In the genomic region with DNA sequence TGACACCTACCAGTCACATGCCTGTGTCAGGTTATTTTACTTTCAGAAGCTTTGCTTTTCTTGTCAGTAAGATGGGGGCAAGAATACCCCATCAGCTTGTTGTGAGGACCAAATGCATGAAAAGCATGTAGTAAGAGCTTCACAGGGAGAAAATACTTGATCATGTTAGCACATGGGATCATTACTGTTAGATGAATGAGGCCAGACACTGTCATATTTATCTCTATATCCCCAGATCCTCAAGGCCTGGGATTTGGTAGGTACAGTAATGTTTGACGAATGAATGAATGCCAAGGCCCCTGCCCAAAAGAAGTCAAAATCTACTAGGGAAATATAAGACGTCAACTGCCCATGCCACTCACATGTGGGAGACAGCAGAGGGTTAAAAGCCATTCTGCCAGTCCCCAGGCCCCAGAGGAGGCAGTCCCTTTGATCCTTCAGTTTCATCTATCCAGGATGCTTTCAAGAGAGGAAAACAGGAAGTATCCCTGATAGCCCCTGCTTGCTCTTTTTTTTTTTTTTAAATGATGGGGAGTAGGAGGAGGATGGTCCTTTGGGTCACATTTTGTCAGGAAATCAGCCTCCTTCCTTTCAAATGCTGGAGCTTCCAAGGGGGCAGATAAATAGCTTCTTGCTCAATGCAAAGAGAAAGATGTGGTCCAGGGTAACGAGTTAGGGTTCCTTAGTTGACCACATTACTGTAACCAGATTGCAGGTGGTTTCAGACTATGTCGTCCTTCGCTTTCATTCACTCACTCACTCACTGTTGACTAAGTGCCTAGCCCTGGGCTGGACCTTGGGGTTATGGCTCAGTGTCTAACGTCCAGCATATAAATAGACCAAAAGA, we compare ENCODE assay signal across 14 cellular contexts.
DNase-seq lines count a peak whose midpoint lies in the region; ATAC-seq and TF ChIP-seq lines count a peak whose summit lies in the region.
"Had no signal": no experiment of that assay in that cellular context is flagged by ENCODE, and none has a peak within 500 bp of the region (broad histone marks: within the 10 kb centered on the region; RNA-seq: fewer than 3 reads in every experiment).

No MANE protein-coding gene starts in this region.

- no peak overlapping the region for H3K9ac ChIP-seq in HUES48 (ENCODE audit: low read depth, low read length)
- H3K9ac ChIP-seq in adipocyte (ENCODE audit: low read length) = peak overlapping the region; percentile 82

- ATAC-seq in naive thymus-derived CD8-positive, alpha-beta T cell = no peak
- ATAC-seq in GM21447 (IDR thresholded peaks at IDR 0.05; ENCODE audit: unreplicated experiment) = no peak
- ATAC-seq: activated naive CD8-positive, alpha-beta T cell treated with anti-CD3 and anti-CD28 coated beads, Interleukin-2, amount 50 U/mL, for 24 hours; sciatic nerve; T-cell had no signal

- BruUV-seq in A673 (replicated peaks; lab: Mats Ljungman, UMichigan) = no TSS peak

- no peaks in the 10 kb centered on the region for H3K9me3 Mint-ChIP-seq in nephron
- H3K9me3 Mint-ChIP-seq in naive thymus-derived CD8-positive, alpha-beta T cell = no peaks in the 10 kb centered on the region
- H3K9me3 Mint-ChIP-seq: activated CD4-positive, alpha-beta memory T cell treated with anti-CD3 and anti-CD28 coated beads for 36 hours; activated naive CD8-positive, alpha-beta T cell treated with anti-CD3 and anti-CD28 coated beads, Interleukin-2, amount 50 U/mL, for 24 hours; T-cell had no signal

- H3K27ac Mint-ChIP-seq in nephron = peak overlapping the region; percentile 64 to 82 (median 75)
- peak overlapping the region in 3 of 10 donors; percentile 47 to 73 (median 57) for H3K27ac Mint-ChIP-seq in naive thymus-derived CD8-positive, alpha-beta T cell
- H3K27ac Mint-ChIP-seq: activated CD4-positive, alpha-beta memory T cell treated with anti-CD3 and anti-CD28 coated beads for 36 hours; activated naive CD8-positive, alpha-beta T cell treated with anti-CD3 and anti-CD28 coated beads, Interleukin-2, amount 50 U/mL, for 24 hours had no signal

- H3K36me3 Mint-ChIP-seq in nephron (ENCODE audit: low read depth) = no peaks in the 10 kb centered on the region
- H3K36me3 Mint-ChIP-seq in naive thymus-derived CD8-positive, alpha-beta T cell = no peaks in the 10 kb centered on the region
- H3K36me3 Mint-ChIP-seq: activated CD4-positive, alpha-beta memory T cell treated with anti-CD3 and anti-CD28 coated beads for 36 hours; T-cell had no signal

- peaks cover 55% of the 10 kb centered on the region for H3K4me1 Mint-ChIP-seq in nephron
- peaks cover 5 to 41% (median 22%) of the 10 kb centered on the region in 4 donors for H3K4me1 Mint-ChIP-seq in naive thymus-derived CD8-positive, alpha-beta T cell

- no peak overlapping the region for H3K4me3 Mint-ChIP-seq in nephron
- no peak overlapping the region for H3K4me3 Mint-ChIP-seq in naive thymus-derived CD8-positive, alpha-beta T cell
- H3K4me3 Mint-ChIP-seq: activated CD4-positive, alpha-beta memory T cell treated with anti-CD3 and anti-CD28 coated beads for 36 hours; activated naive CD8-positive, alpha-beta T cell treated with anti-CD3 and anti-CD28 coated beads, Interleukin-2, amount 50 U/mL, for 24 hours; T-cell had no signal

- no peak overlapping the region for H3K4me3 ChIP-seq in HUES48 (ENCODE audit: low read depth, low read length)
- no peak overlapping the region for H3K4me3 ChIP-seq in adipocyte (ENCODE audit: low read length)
- no peak overlapping the region for H3K4me3 ChIP-seq in A673 (ENCODE audit: low read depth, low read length, poor library complexity, severe bottlenecking)

- no peak for TF ChIP-seq CTCF in C4-2B (conservative IDR thresholded peaks at IDR 0.05)
- TF ChIP-seq CTCF in nephron (IDR thresholded peaks at IDR 0.05; ENCODE audit: unreplicated experiment in 3 of 3) = no peak
- no peak for TF ChIP-seq CTCF in A673 (conservative IDR thresholded peaks at IDR 0.05; ENCODE audit: low read depth, low read length)

- peaks cover 10% of the 10 kb centered on the region for H3K36me3 ChIP-seq in HUES48 (ENCODE audit: control insufficient read depth, insufficient read depth, low read length)
- no peaks in the 10 kb centered on the region for H3K36me3 ChIP-seq in adipocyte (ENCODE audit: control insufficient read depth, insufficient read depth, low read length, severe bottlenecking)
- no peaks in the 10 kb centered on the region for H3K36me3 ChIP-seq in A673 (ENCODE audit: insufficient read depth, low read length, poor library complexity, severe bottlenecking)

- CTCF ChIA-PET in A673 (lab: Charles Lee) = no interaction called here

- H3K9me3 ChIP-seq in HUES48 (ENCODE audit: control insufficient read depth, insufficient read depth, low read length) = no peaks in the 10 kb centered on the region
- H3K9me3 ChIP-seq in adipocyte (ENCODE audit: control insufficient read depth, low read length) = no peaks in the 10 kb centered on the region
- H3K9me3 ChIP-seq in A673 (ENCODE audit: low read depth, low read length, poor library complexity, severe bottlenecking) = no peaks in the 10 kb centered on the region

- H3K27ac ChIP-seq in C4-2B (peak overlapping the region; percentile 83; the same call in 1 of the 2 replicates), HUES48 (ENCODE audit: low read depth, low read length) (peak overlapping the region; percentile 93), A673 (ENCODE audit: low read depth, low read length, poor library complexity, severe bottlenecking) (no peak overlapping the region)

- H3K27me3 Mint-ChIP-seq in nephron (ENCODE audit: low read depth) = no peaks in the 10 kb centered on the region
- no peaks in the 10 kb centered on the region for H3K27me3 Mint-ChIP-seq in naive thymus-derived CD8-positive, alpha-beta T cell
- H3K27me3 Mint-ChIP-seq: activated CD4-positive, alpha-beta memory T cell treated with anti-CD3 and anti-CD28 coated beads for 36 hours; activated naive CD8-positive, alpha-beta T cell treated with anti-CD3 and anti-CD28 coated beads, Interleukin-2, amount 50 U/mL, for 24 hours; T-cell had no signal

- intact Hi-C loops in A673 (cut with micrococcal nuclease; ENCODE audit: unreplicated experiment) = no loop called here

- H3K27me3 ChIP-seq in HUES48 (ENCODE audit: control insufficient read depth, insufficient read depth, low read length) (no peaks in the 10 kb centered on the region), adipocyte (replicated peaks; ENCODE audit: control insufficient read depth, insufficient read depth, low read length) (no peaks in the 10 kb centered on the region), A673 (replicated peaks; ENCODE audit: insufficient read depth, low read depth, low read length, poor library complexity) (no peaks in the 10 kb centered on the region)

- DNase-seq in adipocyte (ENCODE audit: low read depth) (no peak), A673 (ENCODE audit: low spot score) (no peak)
- DNase-seq in stimulated activated naive CD4-positive, alpha-beta T cell treated with Interleukin-2 at 50 U/mL for 16 hours (lab: John Stamatoyannopoulos, UW) = no peak
- DNase-seq in naive thymus-derived CD8-positive, alpha-beta T cell = no peak
- DNase-seq: activated CD4-positive, alpha-beta memory T cell treated with anti-CD3 and anti-CD28 coated beads for 36 hours; activated naive CD8-positive, alpha-beta T cell treated with anti-CD3 and anti-CD28 coated beads, Interleukin-2, amount 50 U/mL, for 24 hours; effector CD4-positive, alpha-beta T cell; NCI-H524 treated with DMSO at 0.1 percent for 48 hours; T-cell had no signal

- POLR2A ChIA-PET in naive thymus-derived CD8-positive, alpha-beta T cell (lab: Charles Lee) = no interaction called here
- POLR2A ChIA-PET in A673 (lab: Charles Lee; ENCODE audit: low non-redundant PET) = no interaction called here

- H3K4me1 ChIP-seq in HUES48 (ENCODE audit: control insufficient read depth, insufficient read depth, low read length) = peaks cover 45% of the 10 kb centered on the region
- peaks cover 36% of the 10 kb centered on the region for H3K4me1 ChIP-seq in adipocyte (ENCODE audit: control insufficient read depth, insufficient read depth, low read length)
- H3K4me1 ChIP-seq in A673 (ENCODE audit: insufficient read depth, low read length, poor library complexity, severe bottlenecking) = peaks cover 32% of the 10 kb centered on the region
